ENCODE assay signal across 1 cellular context in the genomic region with DNA sequence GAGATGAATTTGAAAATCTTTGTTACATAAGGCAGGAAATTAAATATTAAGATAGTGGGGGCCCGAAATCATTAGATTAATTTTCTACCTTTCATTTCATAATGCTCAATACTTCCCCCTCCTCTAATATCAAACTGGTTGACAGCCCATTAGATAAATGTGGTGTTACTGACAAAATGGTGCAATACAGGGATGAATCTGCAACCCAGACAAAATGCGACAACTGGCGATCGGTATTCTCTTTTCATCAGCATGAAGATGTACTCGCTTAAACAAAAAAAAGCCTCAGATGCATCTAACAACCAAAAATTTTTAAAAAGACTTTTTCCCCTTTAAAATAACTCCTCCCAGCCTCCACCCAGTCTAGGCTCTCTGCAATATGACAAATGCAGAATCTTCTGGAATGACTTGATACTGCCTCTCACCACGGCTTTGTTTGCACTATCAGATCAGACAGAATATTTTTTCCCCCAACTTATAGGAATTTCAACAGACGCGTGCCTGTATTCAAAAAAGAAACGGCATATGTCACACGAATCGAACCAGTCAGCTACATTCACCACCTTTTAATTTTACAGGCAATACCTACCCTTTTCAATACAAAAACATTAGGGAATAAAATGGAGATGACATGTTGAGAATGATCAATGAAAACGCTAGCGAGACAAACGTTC.
TF ChIP-seq lines count a peak whose summit lies in the region.

No MANE protein-coding gene starts in this region.

TF ChIP-seq in K562, 482 proteins besides CTCF, POLR2A, EP300 and RAD21 (continued from another document and continues in another):
- TF ChIP-seq TEAD4 (IDR thresholded peaks at IDR 0.05; ENCODE audit: low read length), result no peak
- no peak for TF ChIP-seq TEAD4 (CRISPR knock-in tag; IDR thresholded peaks at IDR 0.05; ENCODE audit: borderline replicate concordance)
- TF ChIP-seq CEBPG (CRISPR knock-in tag; IDR thresholded peaks at IDR 0.05), result peak; percentile 67
- TF ChIP-seq CEBPG (tag; conservative IDR thresholded peaks at IDR 0.05 in 1 of 2, IDR thresholded peaks at IDR 0.05 in 1 of 2), result peak; percentile 43 to 55
- TF ChIP-seq NCOA1 (IDR thresholded peaks at IDR 0.05; ENCODE audit: low read depth), result no peak
- TF ChIP-seq, protein P1, sequence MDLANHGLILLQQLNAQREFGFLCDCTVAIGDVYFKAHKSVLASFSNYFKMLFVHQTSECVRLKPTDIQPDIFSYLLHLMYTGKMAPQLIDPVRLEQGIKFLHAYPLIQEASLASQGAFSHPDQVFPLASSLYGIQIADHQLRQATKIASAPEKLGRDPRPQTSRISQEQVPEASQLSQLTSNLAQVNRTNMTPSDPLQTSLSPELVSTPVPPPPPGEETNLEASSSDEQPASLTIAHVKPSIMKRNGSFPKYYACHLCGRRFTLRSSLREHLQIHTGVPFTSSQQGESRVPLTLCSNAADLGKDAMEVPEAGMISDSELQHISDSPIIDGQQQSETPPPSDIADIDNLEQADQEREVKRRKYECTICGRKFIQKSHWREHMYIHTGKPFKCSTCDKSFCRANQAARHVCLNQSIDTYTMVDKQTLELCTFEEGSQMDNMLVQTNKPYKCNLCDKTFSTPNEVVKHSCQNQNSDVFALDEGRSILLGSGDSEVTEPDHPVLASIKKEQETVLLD (IDR thresholded peaks at IDR 0.05), result no peak
- TF ChIP-seq, protein P2, sequence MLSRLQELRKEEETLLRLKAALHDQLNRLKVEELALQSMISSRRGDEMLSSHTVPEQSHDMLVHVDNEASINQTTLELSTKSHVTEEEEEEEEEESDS (CRISPR knock-in tag; IDR thresholded peaks at IDR 0.05), result no peak
- TF ChIP-seq ARID1B (IDR thresholded peaks at IDR 0.05), result peak; percentile 29; the same call in 1 of the 2 replicates
- no peak for TF ChIP-seq DDX20 (tag; IDR thresholded peaks at IDR 0.05; ENCODE audit: low read depth)
- no peak for TF ChIP-seq NR2C1 (IDR thresholded peaks at IDR 0.05)
- TF ChIP-seq NR2C1 (tag; IDR thresholded peaks at IDR 0.05), result no peak
- no peak for TF ChIP-seq ZNF217 (CRISPR knock-in tag; IDR thresholded peaks at IDR 0.05)
- TF ChIP-seq, protein P3, sequence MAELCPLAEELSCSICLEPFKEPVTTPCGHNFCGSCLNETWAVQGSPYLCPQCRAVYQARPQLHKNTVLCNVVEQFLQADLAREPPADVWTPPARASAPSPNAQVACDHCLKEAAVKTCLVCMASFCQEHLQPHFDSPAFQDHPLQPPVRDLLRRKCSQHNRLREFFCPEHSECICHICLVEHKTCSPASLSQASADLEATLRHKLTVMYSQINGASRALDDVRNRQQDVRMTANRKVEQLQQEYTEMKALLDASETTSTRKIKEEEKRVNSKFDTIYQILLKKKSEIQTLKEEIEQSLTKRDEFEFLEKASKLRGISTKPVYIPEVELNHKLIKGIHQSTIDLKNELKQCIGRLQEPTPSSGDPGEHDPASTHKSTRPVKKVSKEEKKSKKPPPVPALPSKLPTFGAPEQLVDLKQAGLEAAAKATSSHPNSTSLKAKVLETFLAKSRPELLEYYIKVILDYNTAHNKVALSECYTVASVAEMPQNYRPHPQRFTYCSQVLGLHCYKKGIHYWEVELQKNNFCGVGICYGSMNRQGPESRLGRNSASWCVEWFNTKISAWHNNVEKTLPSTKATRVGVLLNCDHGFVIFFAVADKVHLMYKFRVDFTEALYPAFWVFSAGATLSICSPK (IDR thresholded peaks at IDR 0.05; ENCODE audit: borderline replicate concordance), result no peak
- no peak for TF ChIP-seq SNIP1 (IDR thresholded peaks at IDR 0.05; ENCODE audit: low read depth)
- TF ChIP-seq SRSF1 (IDR thresholded peaks at IDR 0.05; ENCODE audit: low read depth, low read length), result no peak
- TF ChIP-seq, protein P4, sequence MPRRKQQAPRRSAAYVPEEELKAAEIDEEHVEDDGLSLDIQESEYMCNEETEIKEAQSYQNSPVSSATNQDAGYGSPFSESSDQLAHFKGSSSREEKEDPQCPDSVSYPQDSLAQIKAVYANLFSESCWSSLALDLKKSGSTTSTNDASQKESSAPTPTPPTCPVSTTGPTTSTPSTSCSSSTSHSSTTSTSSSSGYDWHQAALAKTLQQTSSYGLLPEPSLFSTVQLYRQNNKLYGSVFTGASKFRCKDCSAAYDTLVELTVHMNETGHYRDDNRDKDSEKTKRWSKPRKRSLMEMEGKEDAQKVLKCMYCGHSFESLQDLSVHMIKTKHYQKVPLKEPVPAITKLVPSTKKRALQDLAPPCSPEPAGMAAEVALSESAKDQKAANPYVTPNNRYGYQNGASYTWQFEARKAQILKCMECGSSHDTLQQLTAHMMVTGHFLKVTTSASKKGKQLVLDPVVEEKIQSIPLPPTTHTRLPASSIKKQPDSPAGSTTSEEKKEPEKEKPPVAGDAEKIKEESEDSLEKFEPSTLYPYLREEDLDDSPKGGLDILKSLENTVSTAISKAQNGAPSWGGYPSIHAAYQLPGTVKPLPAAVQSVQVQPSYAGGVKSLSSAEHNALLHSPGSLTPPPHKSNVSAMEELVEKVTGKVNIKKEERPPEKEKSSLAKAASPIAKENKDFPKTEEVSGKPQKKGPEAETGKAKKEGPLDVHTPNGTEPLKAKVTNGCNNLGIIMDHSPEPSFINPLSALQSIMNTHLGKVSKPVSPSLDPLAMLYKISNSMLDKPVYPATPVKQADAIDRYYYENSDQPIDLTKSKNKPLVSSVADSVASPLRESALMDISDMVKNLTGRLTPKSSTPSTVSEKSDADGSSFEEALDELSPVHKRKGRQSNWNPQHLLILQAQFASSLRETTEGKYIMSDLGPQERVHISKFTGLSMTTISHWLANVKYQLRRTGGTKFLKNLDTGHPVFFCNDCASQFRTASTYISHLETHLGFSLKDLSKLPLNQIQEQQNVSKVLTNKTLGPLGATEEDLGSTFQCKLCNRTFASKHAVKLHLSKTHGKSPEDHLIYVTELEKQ (CRISPR knock-in tag; IDR thresholded peaks at IDR 0.05), result no peak
- TF ChIP-seq, protein P5, sequence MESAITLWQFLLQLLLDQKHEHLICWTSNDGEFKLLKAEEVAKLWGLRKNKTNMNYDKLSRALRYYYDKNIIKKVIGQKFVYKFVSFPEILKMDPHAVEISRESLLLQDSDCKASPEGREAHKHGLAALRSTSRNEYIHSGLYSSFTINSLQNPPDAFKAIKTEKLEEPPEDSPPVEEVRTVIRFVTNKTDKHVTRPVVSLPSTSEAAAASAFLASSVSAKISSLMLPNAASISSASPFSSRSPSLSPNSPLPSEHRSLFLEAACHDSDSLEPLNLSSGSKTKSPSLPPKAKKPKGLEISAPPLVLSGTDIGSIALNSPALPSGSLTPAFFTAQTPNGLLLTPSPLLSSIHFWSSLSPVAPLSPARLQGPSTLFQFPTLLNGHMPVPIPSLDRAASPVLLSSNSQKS (CRISPR knock-in tag; IDR thresholded peaks at IDR 0.05), result no peak
- TF ChIP-seq FIP1L1 (IDR thresholded peaks at IDR 0.05; ENCODE audit: low read depth, low read length, poor library complexity, severe bottlenecking), result no peak
- TF ChIP-seq, protein P6, sequence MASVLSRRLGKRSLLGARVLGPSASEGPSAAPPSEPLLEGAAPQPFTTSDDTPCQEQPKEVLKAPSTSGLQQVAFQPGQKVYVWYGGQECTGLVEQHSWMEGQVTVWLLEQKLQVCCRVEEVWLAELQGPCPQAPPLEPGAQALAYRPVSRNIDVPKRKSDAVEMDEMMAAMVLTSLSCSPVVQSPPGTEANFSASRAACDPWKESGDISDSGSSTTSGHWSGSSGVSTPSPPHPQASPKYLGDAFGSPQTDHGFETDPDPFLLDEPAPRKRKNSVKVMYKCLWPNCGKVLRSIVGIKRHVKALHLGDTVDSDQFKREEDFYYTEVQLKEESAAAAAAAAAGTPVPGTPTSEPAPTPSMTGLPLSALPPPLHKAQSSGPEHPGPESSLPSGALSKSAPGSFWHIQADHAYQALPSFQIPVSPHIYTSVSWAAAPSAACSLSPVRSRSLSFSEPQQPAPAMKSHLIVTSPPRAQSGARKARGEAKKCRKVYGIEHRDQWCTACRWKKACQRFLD (CRISPR knock-in tag; IDR thresholded peaks at IDR 0.05), result no peak
- TF ChIP-seq, protein P7, sequence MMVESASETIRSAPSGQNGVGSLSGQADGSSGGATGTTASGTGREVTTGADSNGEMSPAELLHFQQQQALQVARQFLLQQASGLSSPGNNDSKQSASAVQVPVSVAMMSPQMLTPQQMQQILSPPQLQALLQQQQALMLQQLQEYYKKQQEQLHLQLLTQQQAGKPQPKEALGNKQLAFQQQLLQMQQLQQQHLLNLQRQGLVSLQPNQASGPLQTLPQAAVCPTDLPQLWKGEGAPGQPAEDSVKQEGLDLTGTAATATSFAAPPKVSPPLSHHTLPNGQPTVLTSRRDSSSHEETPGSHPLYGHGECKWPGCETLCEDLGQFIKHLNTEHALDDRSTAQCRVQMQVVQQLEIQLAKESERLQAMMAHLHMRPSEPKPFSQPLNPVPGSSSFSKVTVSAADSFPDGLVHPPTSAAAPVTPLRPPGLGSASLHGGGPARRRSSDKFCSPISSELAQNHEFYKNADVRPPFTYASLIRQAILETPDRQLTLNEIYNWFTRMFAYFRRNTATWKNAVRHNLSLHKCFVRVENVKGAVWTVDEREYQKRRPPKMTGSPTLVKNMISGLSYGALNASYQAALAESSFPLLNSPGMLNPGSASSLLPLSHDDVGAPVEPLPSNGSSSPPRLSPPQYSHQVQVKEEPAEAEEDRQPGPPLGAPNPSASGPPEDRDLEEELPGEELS (CRISPR knock-in tag; IDR thresholded peaks at IDR 0.05; ENCODE audit: borderline replicate concordance), result no peak
- TF ChIP-seq ATF1 (CRISPR knock-in tag; IDR thresholded peaks at IDR 0.05), result no peak
- TF ChIP-seq ATF1 (tag; IDR thresholded peaks at IDR 0.05), result no peak
- TF ChIP-seq GABPB1 (CRISPR knock-in tag; IDR thresholded peaks at IDR 0.05), result no peak; the same call in 1 of the 2 replicates
- TF ChIP-seq, protein P8, sequence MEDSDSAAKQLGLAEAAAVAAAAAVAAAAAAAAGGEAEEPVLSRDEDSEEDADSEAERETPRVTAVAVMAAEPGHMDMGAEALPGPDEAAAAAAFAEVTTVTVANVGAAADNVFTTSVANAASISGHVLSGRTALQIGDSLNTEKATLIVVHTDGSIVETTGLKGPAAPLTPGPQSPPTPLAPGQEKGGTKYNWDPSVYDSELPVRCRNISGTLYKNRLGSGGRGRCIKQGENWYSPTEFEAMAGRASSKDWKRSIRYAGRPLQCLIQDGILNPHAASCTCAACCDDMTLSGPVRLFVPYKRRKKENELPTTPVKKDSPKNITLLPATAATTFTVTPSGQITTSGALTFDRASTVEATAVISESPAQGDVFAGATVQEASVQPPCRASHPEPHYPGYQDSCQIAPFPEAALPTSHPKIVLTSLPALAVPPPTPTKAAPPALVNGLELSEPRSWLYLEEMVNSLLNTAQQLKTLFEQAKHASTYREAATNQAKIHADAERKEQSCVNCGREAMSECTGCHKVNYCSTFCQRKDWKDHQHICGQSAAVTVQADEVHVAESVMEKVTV (CRISPR knock-in tag; IDR thresholded peaks at IDR 0.05), result 0 out of 2 replicates have a peak, but pooled peaks have one; percentile 6
- no peak for TF ChIP-seq ARHGAP35 (IDR thresholded peaks at IDR 0.05; ENCODE audit: partially characterized antibody)
- no peak for TF ChIP-seq HNRNPL (IDR thresholded peaks at IDR 0.05; ENCODE audit: low read depth, low read length)
- no peak for TF ChIP-seq HMG20A (CRISPR knock-in tag; conservative IDR thresholded peaks at IDR 0.05)
- no peak for TF ChIP-seq TCF7L2 (IDR thresholded peaks at IDR 0.05; ENCODE audit: low read depth, low read length)
- no peak for TF ChIP-seq MTF1 (CRISPR knock-in tag; IDR thresholded peaks at IDR 0.05; ENCODE audit: borderline replicate concordance)
- no peak for TF ChIP-seq PHF20 (IDR thresholded peaks at IDR 0.05; ENCODE audit: partially characterized antibody)
- no peak for TF ChIP-seq ZNF134 (CRISPR knock-in tag; conservative IDR thresholded peaks at IDR 0.05)
- TF ChIP-seq, protein P9, sequence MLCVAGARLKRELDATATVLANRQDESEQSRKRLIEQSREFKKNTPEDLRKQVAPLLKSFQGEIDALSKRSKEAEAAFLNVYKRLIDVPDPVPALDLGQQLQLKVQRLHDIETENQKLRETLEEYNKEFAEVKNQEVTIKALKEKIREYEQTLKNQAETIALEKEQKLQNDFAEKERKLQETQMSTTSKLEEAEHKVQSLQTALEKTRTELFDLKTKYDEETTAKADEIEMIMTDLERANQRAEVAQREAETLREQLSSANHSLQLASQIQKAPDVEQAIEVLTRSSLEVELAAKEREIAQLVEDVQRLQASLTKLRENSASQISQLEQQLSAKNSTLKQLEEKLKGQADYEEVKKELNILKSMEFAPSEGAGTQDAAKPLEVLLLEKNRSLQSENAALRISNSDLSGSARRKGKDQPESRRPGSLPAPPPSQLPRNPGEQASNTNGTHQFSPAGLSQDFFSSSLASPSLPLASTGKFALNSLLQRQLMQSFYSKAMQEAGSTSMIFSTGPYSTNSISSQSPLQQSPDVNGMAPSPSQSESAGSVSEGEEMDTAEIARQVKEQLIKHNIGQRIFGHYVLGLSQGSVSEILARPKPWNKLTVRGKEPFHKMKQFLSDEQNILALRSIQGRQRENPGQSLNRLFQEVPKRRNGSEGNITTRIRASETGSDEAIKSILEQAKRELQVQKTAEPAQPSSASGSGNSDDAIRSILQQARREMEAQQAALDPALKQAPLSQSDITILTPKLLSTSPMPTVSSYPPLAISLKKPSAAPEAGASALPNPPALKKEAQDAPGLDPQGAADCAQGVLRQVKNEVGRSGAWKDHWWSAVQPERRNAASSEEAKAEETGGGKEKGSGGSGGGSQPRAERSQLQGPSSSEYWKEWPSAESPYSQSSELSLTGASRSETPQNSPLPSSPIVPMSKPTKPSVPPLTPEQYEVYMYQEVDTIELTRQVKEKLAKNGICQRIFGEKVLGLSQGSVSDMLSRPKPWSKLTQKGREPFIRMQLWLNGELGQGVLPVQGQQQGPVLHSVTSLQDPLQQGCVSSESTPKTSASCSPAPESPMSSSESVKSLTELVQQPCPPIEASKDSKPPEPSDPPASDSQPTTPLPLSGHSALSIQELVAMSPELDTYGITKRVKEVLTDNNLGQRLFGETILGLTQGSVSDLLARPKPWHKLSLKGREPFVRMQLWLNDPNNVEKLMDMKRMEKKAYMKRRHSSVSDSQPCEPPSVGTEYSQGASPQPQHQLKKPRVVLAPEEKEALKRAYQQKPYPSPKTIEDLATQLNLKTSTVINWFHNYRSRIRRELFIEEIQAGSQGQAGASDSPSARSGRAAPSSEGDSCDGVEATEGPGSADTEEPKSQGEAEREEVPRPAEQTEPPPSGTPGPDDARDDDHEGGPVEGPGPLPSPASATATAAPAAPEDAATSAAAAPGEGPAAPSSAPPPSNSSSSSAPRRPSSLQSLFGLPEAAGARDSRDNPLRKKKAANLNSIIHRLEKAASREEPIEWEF (CRISPR knock-in tag; IDR thresholded peaks at IDR 0.05), result no peak
- peak; percentile 49 for TF ChIP-seq ZNF316 (IDR thresholded peaks at IDR 0.05)
- TF ChIP-seq FOXJ2 (tag; IDR thresholded peaks at IDR 0.05), result no peak
- peak; percentile 42; the same call in 1 of the 2 replicates for TF ChIP-seq DPF2 (IDR thresholded peaks at IDR 0.05)
- TF ChIP-seq, protein P10, sequence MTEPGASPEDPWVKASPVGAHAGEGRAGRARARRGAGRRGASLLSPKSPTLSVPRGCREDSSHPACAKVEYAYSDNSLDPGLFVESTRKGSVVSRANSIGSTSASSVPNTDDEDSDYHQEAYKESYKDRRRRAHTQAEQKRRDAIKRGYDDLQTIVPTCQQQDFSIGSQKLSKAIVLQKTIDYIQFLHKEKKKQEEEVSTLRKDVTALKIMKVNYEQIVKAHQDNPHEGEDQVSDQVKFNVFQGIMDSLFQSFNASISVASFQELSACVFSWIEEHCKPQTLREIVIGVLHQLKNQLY (CRISPR knock-in tag; conservative IDR thresholded peaks at IDR 0.05), result 0 out of 4 replicates have a peak, but pooled peaks of 1 of the 2 experiments have one; percentile 35
